Comparison of ENCODE assay signal across 14 cellular contexts in genomic region chr4:154720123-154720522, GRCh38. TPM values are rescaled to one million over a fixed set of nuclear protein-coding genes. Genes with fewer than 3 reads are reported as not detected.
DNase-seq lines count a peak whose midpoint lies in the region; ATAC-seq and TF ChIP-seq lines count a peak whose summit lies in the region.
"Had no signal": no experiment of that assay in that cellular context is flagged by ENCODE, and none has a peak within 500 bp of the region (broad histone marks: within the 10 kb centered on the region; RNA-seq: fewer than 3 reads in every experiment).

No MANE protein-coding gene starts in this region.

- H3K4me1 Mint-ChIP-seq in activated T-cell treated with anti-CD3 and anti-CD28 coated beads, Interleukin-2, amount 50 U/mL, for 72 hours (ENCODE audit: low read depth), result peaks cover 9% of the 10 kb centered on the region
- H3K4me1 Mint-ChIP-seq in stimulated activated effector memory CD8-positive, alpha-beta T cell treated with anti-CD3 and anti-CD28 coated beads, Interleukin-12 subunit alpha, Interleukin-12 subunit beta, amount 100 ng/mL, for 72 hours, result peaks cover 7% of the 10 kb centered on the region

- H3K9me3 ChIP-seq in mucosa of descending colon (no peaks in the 10 kb centered on the region), Karpas-422 (ENCODE audit: low read length) (no peaks in the 10 kb centered on the region)
- H3K9me3 ChIP-seq: heart right ventricle, prostate gland, thyroid gland had no signal

- peak; percentile 98 for ATAC-seq in activated T-cell treated with anti-CD3 and anti-CD28 coated beads, Interleukin-2, amount 50 U/mL, for 72 hours (replicated peaks in 1 of 2)
- ATAC-seq in HG02870 (IDR thresholded peaks at IDR 0.05; ENCODE audit: unreplicated experiment), result peak; percentile 86
- peak; percentile 89 for ATAC-seq in stimulated activated effector memory CD8-positive, alpha-beta T cell treated with anti-CD3 and anti-CD28 coated beads, Interleukin-12 subunit alpha, Interleukin-12 subunit beta, amount 100 ng/mL, for 72 hours
- ATAC-seq in GM19035 (IDR thresholded peaks at IDR 0.05; ENCODE audit: unreplicated experiment), result no peak
- no peak for ATAC-seq in mucosa of descending colon
- ATAC-seq: heart right ventricle had no signal

- no peaks in the 10 kb centered on the region for H3K79me2 ChIP-seq in Karpas-422 (ENCODE audit: low read length)

- H3K27me3 ChIP-seq in Karpas-422 (ENCODE audit: low read length), result no peaks in the 10 kb centered on the region
- H3K27me3 ChIP-seq: thyroid gland had no signal

- H3K27ac ChIP-seq in Karpas-422 (ENCODE audit: low read length), result no peak overlapping the region
- H3K27ac ChIP-seq: heart right ventricle, prostate gland, thyroid gland had no signal

- no peaks in the 10 kb centered on the region for H3K36me3 Mint-ChIP-seq in activated T-cell treated with anti-CD3 and anti-CD28 coated beads, Interleukin-2, amount 50 U/mL, for 72 hours (ENCODE audit: insufficient read depth in 2 of 2)
- no peaks in the 10 kb centered on the region for H3K36me3 Mint-ChIP-seq in stimulated activated effector memory CD8-positive, alpha-beta T cell treated with anti-CD3 and anti-CD28 coated beads, Interleukin-12 subunit alpha, Interleukin-12 subunit beta, amount 100 ng/mL, for 72 hours
- H3K36me3 Mint-ChIP-seq: activated naive CD4-positive, alpha-beta T cell treated with anti-CD3 and anti-CD28 coated beads, Interleukin-2, amount 10 ng/mL, durations not matched to agents 7 days and 5 days had no signal

- H3K9me2 ChIP-seq in Karpas-422 (replicated peaks; ENCODE audit: insufficient read depth, low read length), result no peaks in the 10 kb centered on the region

- no peak overlapping the region for H3K4me2 ChIP-seq in Karpas-422 (ENCODE audit: low read depth, low read length, poor library complexity, severe bottlenecking)

- peak overlapping the region; percentile 69 for H3K27ac Mint-ChIP-seq in activated T-cell treated with anti-CD3 and anti-CD28 coated beads, Interleukin-2, amount 50 U/mL, for 72 hours
- no peak overlapping the region for H3K27ac Mint-ChIP-seq in stimulated activated effector memory CD8-positive, alpha-beta T cell treated with anti-CD3 and anti-CD28 coated beads, Interleukin-12 subunit alpha, Interleukin-12 subunit beta, amount 100 ng/mL, for 72 hours
- H3K27ac Mint-ChIP-seq: activated naive CD4-positive, alpha-beta T cell treated with anti-CD3 and anti-CD28 coated beads, Interleukin-2, amount 10 ng/mL, durations not matched to agents 7 days and 5 days had no signal

- H3K36me3 ChIP-seq in mucosa of descending colon (ENCODE audit: low read depth) (no peaks in the 10 kb centered on the region), Karpas-422 (ENCODE audit: insufficient read depth, low read length) (no peaks in the 10 kb centered on the region)
- H3K36me3 ChIP-seq: heart right ventricle, prostate gland, thyroid gland had no signal

- H3K9me3 Mint-ChIP-seq in activated T-cell treated with anti-CD3 and anti-CD28 coated beads, Interleukin-2, amount 50 U/mL, for 72 hours, result no peaks in the 10 kb centered on the region
- no peaks in the 10 kb centered on the region for H3K9me3 Mint-ChIP-seq in stimulated activated effector memory CD8-positive, alpha-beta T cell treated with anti-CD3 and anti-CD28 coated beads, Interleukin-12 subunit alpha, Interleukin-12 subunit beta, amount 100 ng/mL, for 72 hours
- H3K9me3 Mint-ChIP-seq: activated naive CD4-positive, alpha-beta T cell treated with anti-CD3 and anti-CD28 coated beads, Interleukin-2, amount 10 ng/mL, durations not matched to agents 7 days and 5 days had no signal

- H4K20me1 ChIP-seq in Karpas-422 (ENCODE audit: insufficient read depth, low read depth, low read length), result no peaks in the 10 kb centered on the region

- peak overlapping the region in 1 of 2 donors; percentile 23 for H3K4me3 Mint-ChIP-seq in activated T-cell treated with anti-CD3 and anti-CD28 coated beads, Interleukin-2, amount 50 U/mL, for 72 hours
- H3K4me3 Mint-ChIP-seq in stimulated activated effector memory CD8-positive, alpha-beta T cell treated with anti-CD3 and anti-CD28 coated beads, Interleukin-12 subunit alpha, Interleukin-12 subunit beta, amount 100 ng/mL, for 72 hours, result no peak overlapping the region
- H3K4me3 Mint-ChIP-seq: activated naive CD4-positive, alpha-beta T cell treated with anti-CD3 and anti-CD28 coated beads, Interleukin-2, amount 10 ng/mL, durations not matched to agents 7 days and 5 days had no signal

- H3K4me3 ChIP-seq in mucosa of descending colon (no peak overlapping the region), Karpas-422 (ENCODE audit: low read length) (no peak overlapping the region)
- H3K4me3 ChIP-seq: heart right ventricle, prostate gland, thyroid gland had no signal

- peaks cover 8% of the 10 kb centered on the region for H3K27me3 Mint-ChIP-seq in activated T-cell treated with anti-CD3 and anti-CD28 coated beads, Interleukin-2, amount 50 U/mL, for 72 hours (ENCODE audit: low read depth)
- H3K27me3 Mint-ChIP-seq: activated naive CD4-positive, alpha-beta T cell treated with anti-CD3 and anti-CD28 coated beads, Interleukin-2, amount 10 ng/mL, durations not matched to agents 7 days and 5 days had no signal

- peak in 1 of 2 donors; percentile 22 for DNase-seq in activated T-cell treated with anti-CD3 and anti-CD28 coated beads, Interleukin-2, amount 50 U/mL, for 72 hours
- DNase-seq in activated T-cell treated with anti-CD3 and anti-CD28 coated beads for 4 hours (no peak), HK-2 (ENCODE audit: unreplicated experiment) (peak; percentile 44), mucosa of descending colon (no peak), Karpas-422 (no peak)
- DNase-seq in stimulated activated effector memory CD8-positive, alpha-beta T cell treated with anti-CD3 and anti-CD28 coated beads, Interleukin-12 subunit alpha, Interleukin-12 subunit beta, amount 100 ng/mL, for 72 hours (ENCODE audit: low spot score in 2 of 2), result no peak
- DNase-seq: activated CD4-positive, CD25-positive, alpha-beta regulatory T cell; activated naive CD4-positive, alpha-beta T cell treated with anti-CD3 and anti-CD28 coated beads, Interleukin-2, amount 10 ng/mL, durations not matched to agents 7 days and 5 days; heart right ventricle; NCI-H2029; thyroid gland had no signal

- H3K4me1 ChIP-seq in mucosa of descending colon (ENCODE audit: low read depth) (no peaks in the 10 kb centered on the region), Karpas-422 (ENCODE audit: low read length) (no peaks in the 10 kb centered on the region)
- H3K4me1 ChIP-seq: heart right ventricle, prostate gland, thyroid gland had no signal

- H2AFZ ChIP-seq in Karpas-422 (ENCODE audit: low read length), result no peak overlapping the region

- intact Hi-C loops in mucosa of descending colon (cut with DNase I, micrococcal nuclease), result no loop called here

- TF ChIP-seq CTCF in mucosa of descending colon (IDR thresholded peaks at IDR 0.05), result no peak

- no peak overlapping the region for H3K9ac ChIP-seq in Karpas-422 (ENCODE audit: low read length)

RNA-seq across cellular contexts. Expression of gene LRAT, which starts 23.7 kb away (rescaled TPM):
- not detected for total RNA-seq in activated T-cell treated with anti-CD3 and anti-CD28 coated beads, Interleukin-2, amount 50 U/mL, for 72 hours
- total RNA-seq in mucosa of descending colon, result 1 to 10 TPM in 1 of 3 donors, under 1 TPM in 2; 0.14 to 3.2 (median 0.17) TPM
- not detected in 2 replicates for total RNA-seq in Karpas-422 (2014; rRNA removed; shearing (Covaris generic); ENCODE audit: low replicate concordance)

Comparison
In these comparisons a context has a peak if more than half of its experiments do, and no peak if none do; other contexts are left out.
1. ATAC-seq: peak in activated T-cell treated with anti-CD3 and anti-CD28 coated beads, Interleukin-2, amount 50 U/mL, for 72 hours (2 of 2), HG02870 (single experiment) and stimulated activated effector memory CD8-positive, alpha-beta T cell treated with anti-CD3 and anti-CD28 coated beads, Interleukin-12 subunit alpha, Interleukin-12 subunit beta, amount 100 ng/mL, for 72 hours (single experiment); none in GM19035 (single experiment) and mucosa of descending colon (single experiment).